In the genomic region with DNA sequence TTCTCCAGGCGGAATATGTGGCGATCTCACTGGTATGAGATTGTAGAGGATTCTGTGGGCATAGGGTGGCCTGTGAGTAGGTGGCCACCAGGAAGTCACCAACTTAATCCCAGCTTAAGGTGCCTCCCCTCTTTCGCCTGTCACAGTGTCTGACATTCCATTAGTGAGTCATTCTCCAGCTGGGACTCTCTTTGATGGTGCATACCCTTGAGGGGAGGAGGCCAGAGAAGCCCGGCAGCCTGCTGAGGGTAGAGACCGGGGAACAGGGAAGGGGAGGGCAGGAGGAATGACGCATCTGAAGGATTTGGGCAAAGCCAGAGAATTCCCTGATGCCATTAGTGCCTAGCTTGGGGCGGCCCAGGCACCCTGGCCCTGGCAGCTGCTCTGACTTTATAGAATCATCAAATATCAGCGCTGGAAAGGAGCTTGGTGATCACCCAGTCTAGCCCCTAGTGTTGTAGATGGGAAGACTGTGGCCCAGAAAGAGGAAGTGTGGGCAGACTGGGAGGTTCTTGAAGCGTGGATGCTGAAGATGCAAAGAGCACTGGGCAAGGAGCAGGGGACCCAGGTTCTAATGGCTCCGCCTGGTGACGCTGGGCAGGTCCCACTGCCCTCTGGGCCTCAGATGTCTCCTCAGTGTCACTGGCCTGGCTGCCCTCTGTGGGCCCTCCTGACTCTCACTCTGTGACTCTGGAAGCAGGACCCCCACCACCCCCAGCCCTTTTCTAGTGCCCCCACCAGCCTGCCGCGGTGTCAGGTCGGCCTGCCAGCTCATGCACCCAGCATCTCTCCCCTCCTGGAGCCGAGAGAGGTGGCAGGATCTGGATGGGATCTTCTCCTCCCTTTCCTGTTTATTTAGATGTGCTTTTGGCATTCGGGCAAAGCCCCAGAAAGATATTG, we compare ENCODE assay signal across 9 cellular contexts. TPM values are rescaled to one million over a fixed set of nuclear protein-coding genes. Genes with fewer than 3 reads are reported as not detected.
DNase-seq lines count a peak whose midpoint lies in the region; ATAC-seq and TF ChIP-seq lines count a peak whose summit lies in the region.
"Had no signal": no experiment of that assay in that cellular context is flagged by ENCODE, and none has a peak within 500 bp of the region (broad histone marks: within the 10 kb centered on the region; RNA-seq: fewer than 3 reads in every experiment).

No MANE protein-coding gene starts in this region.

- no peak for TF ChIP-seq CTCF in type B pancreatic cell (conservative IDR thresholded peaks at IDR 0.05)

- H3K36me3 Mint-ChIP-seq in type B pancreatic cell: no peaks in the 10 kb centered on the region
- H3K36me3 Mint-ChIP-seq: activated naive CD4-positive, alpha-beta T cell treated with anti-CD3 and anti-CD28 coated beads, Interleukin-2, amount 50 U/mL, for 24 hours had no signal

- peak; percentile 64 for DNase-seq in HT1080 (ENCODE audit: low read depth)
- peak; percentile 75 for DNase-seq in astrocyte of the hippocampus (ENCODE audit: low read depth, low spot score)
- peak; percentile 96 for DNase-seq in islet precursor cell
- DNase-seq in type B pancreatic cell (ENCODE audit: extremely low spot score, unreplicated experiment): no peak
- DNase-seq in NCI-H1694 treated with DMSO at 0.1 percent for 48 hours (lab: John Stamatoyannopoulos, UW): no peak
- DNase-seq in NCI-H2107 (lab: John Stamatoyannopoulos, UW): no peak

- H3K27me3 Mint-ChIP-seq in type B pancreatic cell: no peaks in the 10 kb centered on the region

- H3K4me3 Mint-ChIP-seq in type B pancreatic cell: no peak overlapping the region
- H3K4me3 Mint-ChIP-seq: activated naive CD4-positive, alpha-beta T cell treated with anti-CD3 and anti-CD28 coated beads, Interleukin-2, amount 50 U/mL, for 24 hours had no signal

- peak overlapping the region; percentile 75 for H3K27ac Mint-ChIP-seq in type B pancreatic cell
- H3K27ac Mint-ChIP-seq: activated naive CD4-positive, alpha-beta T cell treated with anti-CD3 and anti-CD28 coated beads, Interleukin-2, amount 50 U/mL, for 24 hours had no signal

- no peaks in the 10 kb centered on the region for H3K9me3 Mint-ChIP-seq in type B pancreatic cell
- H3K9me3 Mint-ChIP-seq: activated naive CD4-positive, alpha-beta T cell treated with anti-CD3 and anti-CD28 coated beads, Interleukin-2, amount 50 U/mL, for 24 hours had no signal

- H3K4me1 Mint-ChIP-seq in type B pancreatic cell (ENCODE audit: unreplicated experiment): peaks cover 27% of the 10 kb centered on the region
- H3K4me1 Mint-ChIP-seq: activated naive CD4-positive, alpha-beta T cell treated with anti-CD3 and anti-CD28 coated beads, Interleukin-2, amount 50 U/mL, for 24 hours had no signal

- ATAC-seq in GM21737 (IDR thresholded peaks at IDR 0.05; ENCODE audit: unreplicated experiment): no peak
- ATAC-seq: Panc1 had no signal

RNA-seq across cellular contexts. Expression of gene DAB2IP, which starts 41.4 kb away (rescaled TPM):
- total RNA-seq in HT1080 (2014; rRNA removed; shearing (Covaris generic)): 12.6 and 16.6 TPM in 2 replicates
- polyA plus RNA-seq in HT1080 (2015; cell fraction: cytosol; rRNA removed): 8.2 and 8.6 TPM in 2 replicates
- polyA plus RNA-seq in HT1080 (2015; cell fraction: nucleus; rRNA removed): 8.4 and 10.3 TPM in 2 replicates
- 49.7 and 57.2 TPM in 2 replicates for total RNA-seq in type B pancreatic cell (ENCODE audit: low replicate concordance)

Comparison
In these comparisons a context has a peak if more than half of its experiments do, and no peak if none do; other contexts are left out.
1. DNase-seq: peak in HT1080 (single experiment), astrocyte of the hippocampus (single experiment) and islet precursor cell (single experiment); none in type B pancreatic cell (single experiment), NCI-H1694 treated with DMSO at 0.1 percent for 48 hours (single experiment) and NCI-H2107 (single experiment).